Comparison of ENCODE assay signal across 2 cellular contexts in the genomic region with DNA sequence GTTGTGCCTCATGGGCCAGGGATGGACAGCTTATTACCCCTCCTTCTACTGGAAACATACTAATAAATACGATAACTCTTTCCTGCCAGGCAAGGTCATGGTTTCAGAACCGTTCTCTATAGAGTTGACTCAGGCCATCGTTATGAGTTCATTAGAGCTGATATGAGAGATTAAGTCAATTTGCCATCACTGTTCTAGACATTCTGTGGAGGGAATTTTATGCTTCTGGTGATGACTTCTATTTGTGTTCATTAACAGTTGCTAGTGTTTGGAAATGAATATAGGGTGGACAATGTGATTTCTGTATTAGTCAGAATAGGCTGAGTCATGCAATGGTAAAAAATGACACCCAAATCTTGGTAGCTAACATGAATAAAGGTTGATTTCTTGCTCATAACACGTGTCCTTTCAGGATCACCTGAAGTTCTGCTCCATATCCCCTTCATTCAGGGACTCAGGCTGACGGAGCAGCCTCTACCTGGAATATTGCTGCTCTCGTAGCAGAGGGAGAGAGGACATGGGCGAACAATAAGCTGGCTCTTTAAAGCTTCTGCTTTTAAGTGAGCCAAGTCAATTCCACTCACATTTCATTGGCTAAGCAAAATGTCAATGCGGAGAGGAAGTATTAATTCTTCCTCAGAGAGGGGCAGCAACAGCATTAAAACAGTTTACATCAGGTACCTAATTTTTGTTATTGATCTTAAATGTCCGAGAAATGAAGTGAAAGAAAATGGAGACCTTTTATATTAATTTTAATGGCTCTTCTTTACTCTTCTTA.
TF ChIP-seq lines count a peak whose summit lies in the region.

No MANE protein-coding gene starts in this region.

TF ChIP-seq in SK-N-SH, 30 proteins besides CTCF, POLR2A, EP300 and RAD21 (continued from another document):
- TF ChIP-seq MEF2A (IDR thresholded peaks at IDR 0.05; ENCODE audit: borderline replicate concordance, low read depth): no peak
- TF ChIP-seq, protein P1, sequence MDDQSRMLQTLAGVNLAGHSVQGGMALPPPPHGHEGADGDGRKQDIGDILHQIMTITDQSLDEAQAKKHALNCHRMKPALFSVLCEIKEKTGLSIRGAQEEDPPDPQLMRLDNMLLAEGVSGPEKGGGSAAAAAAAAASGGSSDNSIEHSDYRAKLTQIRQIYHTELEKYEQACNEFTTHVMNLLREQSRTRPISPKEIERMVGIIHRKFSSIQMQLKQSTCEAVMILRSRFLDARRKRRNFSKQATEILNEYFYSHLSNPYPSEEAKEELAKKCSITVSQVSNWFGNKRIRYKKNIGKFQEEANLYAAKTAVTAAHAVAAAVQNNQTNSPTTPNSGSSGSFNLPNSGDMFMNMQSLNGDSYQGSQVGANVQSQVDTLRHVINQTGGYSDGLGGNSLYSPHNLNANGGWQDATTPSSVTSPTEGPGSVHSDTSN (IDR thresholded peaks at IDR 0.05): 0 out of 2 replicates have a peak, but pooled peaks have one; percentile 17
- TF ChIP-seq, protein P2, sequence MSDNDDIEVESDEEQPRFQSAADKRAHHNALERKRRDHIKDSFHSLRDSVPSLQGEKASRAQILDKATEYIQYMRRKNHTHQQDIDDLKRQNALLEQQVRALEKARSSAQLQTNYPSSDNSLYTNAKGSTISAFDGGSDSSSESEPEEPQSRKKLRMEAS (IDR thresholded peaks at IDR 0.05; ENCODE audit: low read depth): no peak
- no peak for TF ChIP-seq NRF1 (IDR thresholded peaks at IDR 0.05; ENCODE audit: low read depth, low read length)
- TF ChIP-seq JUND (IDR thresholded peaks at IDR 0.05): peak; percentile 34
- TF ChIP-seq FOSL2 (IDR thresholded peaks at IDR 0.05; ENCODE audit: borderline replicate concordance, low read depth): peak; percentile 61; the same call in 1 of the 2 replicates
- no peak for TF ChIP-seq GABPA (IDR thresholded peaks at IDR 0.05; ENCODE audit: low read depth)
- no peak for TF ChIP-seq CHD2 (IDR thresholded peaks at IDR 0.05; ENCODE audit: low read length, partially characterized antibody)
TF ChIP-seq in SK-N-SH: peak in this region for 3.

TF ChIP-seq in SK-N-SH treated with all-trans-retinoic acid at 6 μM for 48 hours, 23 proteins besides CTCF, POLR2A, EP300 and RAD21 (continued from another document):
- TF ChIP-seq RARB (CRISPR knock-in tag; IDR thresholded peaks at IDR 0.05) (no peak), PPARA (CRISPR knock-in tag; IDR thresholded peaks at IDR 0.05; ENCODE audit: borderline replicate concordance) (no peak), ISL1 (CRISPR knock-in tag; IDR thresholded peaks at IDR 0.05) (no peak), ARNTL (CRISPR knock-in tag; IDR thresholded peaks at IDR 0.05; ENCODE audit: borderline replicate concordance, low read depth) (no peak), ZC3H10 (CRISPR knock-in tag; IDR thresholded peaks at IDR 0.05) (no peak), OSR1 (CRISPR knock-in tag; IDR thresholded peaks at IDR 0.05) (no peak), BACH2 (CRISPR knock-in tag; IDR thresholded peaks at IDR 0.05; ENCODE audit: borderline replicate concordance) (no peak), ZNF70 (CRISPR knock-in tag; IDR thresholded peaks at IDR 0.05) (no peak), ESRRG (CRISPR knock-in tag; IDR thresholded peaks at IDR 0.05) (no peak), PATZ1 (CRISPR knock-in tag; IDR thresholded peaks at IDR 0.05; ENCODE audit: borderline replicate concordance) (no peak)
